Comparison of ENCODE assay signal across 8 cellular contexts in the genomic region with DNA sequence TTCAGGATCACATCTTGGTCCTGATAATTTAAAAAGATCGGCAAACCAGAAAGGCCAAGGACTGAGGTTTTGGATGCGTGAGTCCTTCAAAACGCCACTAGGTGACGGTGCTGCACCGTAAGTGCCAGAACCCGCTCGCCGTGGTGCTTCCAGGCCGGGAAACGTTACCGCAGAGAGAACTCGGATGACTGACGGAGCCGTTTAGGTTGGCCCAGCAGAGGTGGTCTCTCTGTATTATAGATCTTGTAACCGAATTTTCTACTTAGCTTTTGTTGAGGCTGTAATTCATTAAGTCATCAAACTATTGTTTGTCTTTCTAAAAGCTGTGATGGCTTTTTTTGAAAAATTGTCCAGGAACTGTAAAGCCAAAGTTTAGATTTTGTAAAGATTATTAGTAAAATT. TPM values are rescaled to one million over a fixed set of nuclear protein-coding genes. Genes with fewer than 3 reads are reported as not detected.
DNase-seq lines count a peak whose midpoint lies in the region; ATAC-seq, FAIRE-seq and TF ChIP-seq lines count a peak whose summit lies in the region.

No MANE protein-coding gene starts in this region.

- no peaks in the 10 kb centered on the region for H3K36me3 Mint-ChIP-seq in astrocyte (ENCODE audit: low read depth, unreplicated experiment)

- peaks cover 3% of the 10 kb centered on the region for H3K27me3 ChIP-seq in astrocyte (ENCODE audit: insufficient read depth, low read length)
- peaks cover 25% of the 10 kb centered on the region for H3K27me3 ChIP-seq in smooth muscle cell (ENCODE audit: low read depth)

- WGBS in smooth muscle cell (ENCODE audit: low lambda C conversion rate): 4% methylated on average over 15 of the region's 15 CpGs

- H3K27ac Mint-ChIP-seq in astrocyte (ENCODE audit: unreplicated experiment): no peak overlapping the region

- H4K20me1 ChIP-seq in astrocyte (ENCODE audit: insufficient read depth, low read length) (no peaks in the 10 kb centered on the region), smooth muscle cell (ENCODE audit: low read depth) (no peaks in the 10 kb centered on the region)

- H2AFZ ChIP-seq in astrocyte (ENCODE audit: low read depth, low read length) (no peak overlapping the region), smooth muscle cell (ENCODE audit: low read depth) (no peak overlapping the region)

- no peaks in the 10 kb centered on the region for H3K9me3 Mint-ChIP-seq in astrocyte (ENCODE audit: unreplicated experiment)

- H3K79me2 ChIP-seq in astrocyte (ENCODE audit: insufficient read depth, low read length) (no peaks in the 10 kb centered on the region), smooth muscle cell (ENCODE audit: low read depth) (no peaks in the 10 kb centered on the region)

- ATAC-seq in HG02588 (IDR thresholded peaks at IDR 0.05; ENCODE audit: unreplicated experiment): peak; percentile 75
- no peak for ATAC-seq in GM18873 (IDR thresholded peaks at IDR 0.05; ENCODE audit: low FRiP score, unreplicated experiment)

- H3K4me2 ChIP-seq in astrocyte (ENCODE audit: low read length) (peak overlapping the region; percentile 60), smooth muscle cell (no peak overlapping the region)

- H3K27ac ChIP-seq in astrocyte (ENCODE audit: low read depth, low read length): no peak overlapping the region
- H3K27ac ChIP-seq in smooth muscle cell (ENCODE audit: low read depth): no peak overlapping the region

- H3K4me1 ChIP-seq in astrocyte (ENCODE audit: insufficient read depth, low read length): peaks cover 4% of the 10 kb centered on the region
- H3K4me1 ChIP-seq in smooth muscle cell (ENCODE audit: low read depth): no peaks in the 10 kb centered on the region

- peaks cover 13% of the 10 kb centered on the region for H3K27me3 Mint-ChIP-seq in astrocyte (ENCODE audit: low read depth, unreplicated experiment)

- H3K9ac ChIP-seq in astrocyte (ENCODE audit: low read length) (no peak overlapping the region), smooth muscle cell (ENCODE audit: low read depth) (no peak overlapping the region)

- H3K4me3 ChIP-seq in astrocyte (ENCODE audit: insufficient read depth, low read depth, low read length) (no peak overlapping the region), smooth muscle cell (no peak overlapping the region)

- H3K36me3 ChIP-seq in astrocyte (ENCODE audit: insufficient read depth, low read length): no peaks in the 10 kb centered on the region
- H3K36me3 ChIP-seq in smooth muscle cell (ENCODE audit: low read depth): no peaks in the 10 kb centered on the region

- peak; percentile 39 for DNase-seq in GM04504 (ENCODE audit: low read depth)
- DNase-seq in NCI-H1417 treated with DMSO at 0.1 percent for 48 hours (lab: John Stamatoyannopoulos, UW): peak; percentile 29
- DNase-seq in T-helper 22 cell (ENCODE audit: low read depth): peak; percentile 4
- DNase-seq in astrocyte (ENCODE audit: low read depth): peak; percentile 56
- DNase-seq in hippocampal formation (lab: John Stamatoyannopoulos, UW): peak; percentile 19 to 38
- peak; percentile 11 for DNase-seq in smooth muscle cell (lab: John Stamatoyannopoulos, UW; ENCODE audit: unreplicated experiment)

- H3K9me3 ChIP-seq in astrocyte (ENCODE audit: insufficient read depth, low read depth, low read length) (no peaks in the 10 kb centered on the region), smooth muscle cell (replicated peaks; ENCODE audit: low read depth) (no peaks in the 10 kb centered on the region)

- FAIRE-seq in astrocyte (lab: Jason Lieb, UNC): no peak

- peaks cover 2% of the 10 kb centered on the region for H3K4me1 Mint-ChIP-seq in astrocyte (ENCODE audit: low read depth, unreplicated experiment)

- TF ChIP-seq CTCF in astrocyte (IDR thresholded peaks at IDR 0.05; ENCODE audit: insufficient read depth, low read depth, low read length): peak; percentile 99
- TF ChIP-seq CTCF in smooth muscle cell (IDR thresholded peaks at IDR 0.05; ENCODE audit: borderline replicate concordance, insufficient read depth, poor library complexity, severe bottlenecking): peak; percentile 97

- no peaks in the 10 kb centered on the region for H3F3A ChIP-seq in smooth muscle cell (ENCODE audit: low read depth)

- no peak overlapping the region for H3K4me3 Mint-ChIP-seq in astrocyte (ENCODE audit: unreplicated experiment)

RNA-seq across cellular contexts. Expression of gene ADCYAP1, which starts 39.8 kb away (rescaled TPM):
- total RNA-seq in astrocyte: not detected in 2 replicates
- total RNA-seq in smooth muscle cell: not detected in 2 replicates
- not detected in 2 replicates for polyA plus RNA-seq in smooth muscle cell

RNA-seq across cellular contexts. Expression of gene YES1, which starts 52.8 kb away (rescaled TPM):
- total RNA-seq in astrocyte (63.0 and 68.2 TPM in 2 replicates), smooth muscle cell (120 and 179 TPM in 2 replicates)
- 19.5 and 22.6 TPM in 2 replicates for polyA plus RNA-seq in smooth muscle cell

Comparison
In these comparisons a context has a peak if more than half of its experiments do, and no peak if none do; other contexts are left out.
1. DNase-seq: peak in every context shown above with its lines; median percentile 56 in astrocyte; 39 in GM04504; 29 in NCI-H1417 treated with DMSO at 0.1 percent for 48 hours; 28 in hippocampal formation; 11 in smooth muscle cell; 4 in T-helper 22 cell.